11 cellular contexts compared by ENCODE assay signal in genomic region chr7:78326870-78327269, GRCh38.
A peak's percentile ranks its signal among the peaks of the same experiment; 100 is the strongest.
DNase-seq lines count a peak whose midpoint lies in the region; ATAC-seq, FAIRE-seq and TF ChIP-seq lines count a peak whose summit lies in the region.
"Had no signal": no experiment of that assay in that cellular context is flagged by ENCODE, and none has a peak within 500 bp of the region (broad histone marks: within the 10 kb centered on the region; RNA-seq: fewer than 3 reads in every experiment).

No MANE protein-coding gene starts in this region.

- DNase-seq in Right ventricle myocardium inferior (ENCODE audit: missing footprints) (peak; percentile 64), cardiac septum (ENCODE audit: low spot score) (no peak), amniotic epithelial cell (ENCODE audit: low read depth) (peak; percentile 23), kidney epithelial cell (ENCODE audit: low read depth) (peak; percentile 34), GF-D8 (lab: John Stamatoyannopoulos, UW) (no peak), GM12892 (ENCODE audit: insufficient read length) (no peak)
- no peak for DNase-seq in effector memory CD4-positive, alpha-beta T cell
- DNase-seq: occipital lobe had no signal

- peak; percentile 69 for ATAC-seq in Right ventricle myocardium inferior
- no peak for ATAC-seq in HG03095 (IDR thresholded peaks at IDR 0.05; ENCODE audit: unreplicated experiment)
- ATAC-seq: activated CD4-positive, CD25-positive, alpha-beta regulatory T cell treated with anti-CD3 and anti-CD28 coated beads, Interleukin-2, amount 50 U/mL, for 24 hours had no signal

- no peak for TF ChIP-seq CTCF in kidney epithelial cell (IDR thresholded peaks at IDR 0.05; ENCODE audit: insufficient read depth, low read length, poor library complexity, severe bottlenecking)

- no peaks in the 10 kb centered on the region for H3K9me3 ChIP-seq in effector memory CD4-positive, alpha-beta T cell (ENCODE audit: control insufficient read depth, low read length)

- H3K4me3 ChIP-seq in kidney epithelial cell (ENCODE audit: low read depth, low read length): no peak overlapping the region
- no peak overlapping the region for H3K4me3 ChIP-seq in effector memory CD4-positive, alpha-beta T cell (ENCODE audit: insufficient read depth, low read depth, low read length, poor library complexity, severe bottlenecking)
- H3K4me3 ChIP-seq: lung had no signal

- no peaks in the 10 kb centered on the region for H3K4me1 ChIP-seq in effector memory CD4-positive, alpha-beta T cell (ENCODE audit: control insufficient read depth, insufficient read depth, low read length, poor library complexity, severe bottlenecking)

- no peak overlapping the region for H3K27ac ChIP-seq in effector memory CD4-positive, alpha-beta T cell (ENCODE audit: insufficient read depth, low read length, poor library complexity, severe bottlenecking)

- H3K36me3 ChIP-seq in kidney epithelial cell (ENCODE audit: control insufficient read depth, insufficient read depth, low read length): no peaks in the 10 kb centered on the region
- no peaks in the 10 kb centered on the region for H3K36me3 ChIP-seq in effector memory CD4-positive, alpha-beta T cell (ENCODE audit: control insufficient read depth, insufficient read depth, low read length)

- no peak for TF ChIP-seq POLR2A in GM12892 (IDR thresholded peaks at IDR 0.05; ENCODE audit: low read depth, low read length)

- intact Hi-C loops in Right ventricle myocardium inferior (cut with DNase I): no loop called here
- intact Hi-C loops in cardiac septum (cut with DNase I): no loop called here

- no peaks in the 10 kb centered on the region for H3K27me3 ChIP-seq in kidney epithelial cell (ENCODE audit: control insufficient read depth, insufficient read depth, low read length)
- H3K27me3 ChIP-seq in effector memory CD4-positive, alpha-beta T cell (replicated peaks; ENCODE audit: control insufficient read depth, insufficient read depth, low read length, poor library complexity, severe bottlenecking): no peaks in the 10 kb centered on the region

- no peak for FAIRE-seq in GM12892 (lab: Jason Lieb, UNC)

Comparison
In these comparisons a context has a peak if more than half of its experiments do, and no peak if none do; other contexts are left out.
1. DNase-seq: peak in Right ventricle myocardium inferior (single experiment), amniotic epithelial cell (single experiment) and kidney epithelial cell (single experiment); none in cardiac septum (single experiment), effector memory CD4-positive, alpha-beta T cell (0 of 3), GF-D8 (single experiment) and GM12892 (single experiment).